Comparison of ENCODE assay signal across 8 cellular contexts in genomic region chr12:77324763-77325468, GRCh38.
DNase-seq lines count a peak whose midpoint lies in the region; ATAC-seq, FAIRE-seq and TF ChIP-seq lines count a peak whose summit lies in the region.

No MANE protein-coding gene starts in this region.

- peak overlapping the region; percentile 84 for H3K4me2 ChIP-seq in keratinocyte (ENCODE audit: control insufficient read depth, extremely low read depth, insufficient read depth, low read depth, low read length)

- H3K9ac ChIP-seq in HUES64 (ENCODE audit: low read depth, low read length) (peak overlapping the region; percentile 38), keratinocyte (ENCODE audit: control insufficient read depth, extremely low read depth, insufficient read depth, low read length) (peak overlapping the region; percentile 58)

- H3K4me1 ChIP-seq in HUES64 (ENCODE audit: insufficient read depth, low read length) (peaks cover 7% of the 10 kb centered on the region; the same call in 1 of the 2 replicates), Peyer's patch (peaks cover 0 to 20% (median 4%) of the 10 kb centered on the region in 4 donors), keratinocyte (ENCODE audit: control insufficient read depth, extremely low read depth, insufficient read depth, low read length) (peaks cover 16% of the 10 kb centered on the region)

- TF ChIP-seq CTCF in Peyer's patch (IDR thresholded peaks at IDR 0.05): peak in 4 of 6 experiments; percentile 8 to 48 (median 43)
- peak; percentile 25 to 76 (median 75) for TF ChIP-seq CTCF in keratinocyte (optimal IDR thresholded peaks at IDR 0.05 in 1 of 3, IDR thresholded peaks at IDR 0.05 in 1 of 3, conservative IDR thresholded peaks at IDR 0.05 in 1 of 3; ENCODE audit: extremely low read depth in 1 of 3, insufficient read depth in 2 of 3, low read length in 3 of 3)

- DNase-seq in NCI-H1436 (lab: John Stamatoyannopoulos, UW) (peak; percentile 72), NCI-H1436 treated with DMSO at 0.1 percent for 48 hours (lab: John Stamatoyannopoulos, UW) (no peak), Peyer's patch (peak in 2 of 3 donors; percentile 57 to 79), caudate nucleus (lab: John Stamatoyannopoulos, UW) (peak in 54 of 61 donors; percentile 1 to 80 (median 58)), keratinocyte (ENCODE audit: low read depth, low spot score) (no peak)

- H3K79me2 ChIP-seq in keratinocyte (ENCODE audit: control insufficient read depth, insufficient read depth, low read length): no peaks in the 10 kb centered on the region

- H3K9me1 ChIP-seq in keratinocyte (ENCODE audit: control insufficient read depth, extremely low read depth, insufficient read depth, low read length): no peaks in the 10 kb centered on the region

- H2AFZ ChIP-seq in keratinocyte (ENCODE audit: control insufficient read depth, low read length): peak overlapping the region; percentile 91

- TF ChIP-seq POLR2A in Peyer's patch (IDR thresholded peaks at IDR 0.05): no peak

- no peak for FAIRE-seq in keratinocyte (lab: Jason Lieb, UNC)

- ATAC-seq in GM21717 (IDR thresholded peaks at IDR 0.05; ENCODE audit: unreplicated experiment): peak; percentile 95

- 1% methylated on average over 60 of the region's 64 CpGs for WGBS in HUES64

- H3K9me3 ChIP-seq in HUES64 (ENCODE audit: insufficient read depth, low read depth, low read length) (no peaks in the 10 kb centered on the region), Peyer's patch (no peaks in the 10 kb centered on the region), keratinocyte (ENCODE audit: control insufficient read depth, low read depth, low read length) (no peaks in the 10 kb centered on the region)

- H3K27me3 ChIP-seq in HUES64 (ENCODE audit: insufficient read depth, low read length): peaks cover 42% of the 10 kb centered on the region
- no peaks in the 10 kb centered on the region for H3K27me3 ChIP-seq in Peyer's patch
- no peaks in the 10 kb centered on the region for H3K27me3 ChIP-seq in keratinocyte (ENCODE audit: control insufficient read depth, extremely low read depth, insufficient read depth, low read length)

- H3K4me3 ChIP-seq in HUES64 (ENCODE audit: low read length) (peak overlapping the region; percentile 83), Peyer's patch (peak overlapping the region; percentile 15 to 58 (median 46)), keratinocyte (ENCODE audit: control insufficient read depth in 2 of 3, extremely low read depth in 1 of 3, insufficient read depth in 2 of 3, low read depth in 1 of 3, low read length in 3 of 3) (peak overlapping the region; percentile 54 to 78 (median 76)), skin epidermis (peak overlapping the region; percentile 26 to 58 (median 45))

- H3K36me3 ChIP-seq in HUES64 (ENCODE audit: insufficient read depth, low read length): no peaks in the 10 kb centered on the region
- no peaks in the 10 kb centered on the region for H3K36me3 ChIP-seq in Peyer's patch
- no peaks in the 10 kb centered on the region for H3K36me3 ChIP-seq in keratinocyte (ENCODE audit: control insufficient read depth in 2 of 2, extremely low read depth in 1 of 2, insufficient read depth in 2 of 2, low read length in 2 of 2)

- H4K20me1 ChIP-seq in keratinocyte (ENCODE audit: control insufficient read depth, extremely low read depth, insufficient read depth, low read length): no peaks in the 10 kb centered on the region

- no peak overlapping the region for H3K27ac ChIP-seq in HUES64 (ENCODE audit: low read depth, low read length)
- no peak overlapping the region for H3K27ac ChIP-seq in Peyer's patch
- peak overlapping the region; percentile 45 for H3K27ac ChIP-seq in caudate nucleus (ENCODE audit: low read depth, low read length)
- peak overlapping the region; percentile 13 for H3K27ac ChIP-seq in keratinocyte (ENCODE audit: control insufficient read depth, insufficient read depth, low read length)
- H3K27ac ChIP-seq in skin epidermis: peak overlapping the region in 17 of 21 experiments; percentile 1 to 72 (median 42)

- dilution Hi-C loops in keratinocyte (cut with MboI; ENCODE audit: extremely low pct_ligation_motif_present, low sequenced_read_pairs): no loop called here

Comparison
In these comparisons a context has a peak if more than half of its experiments do, and no peak if none do; other contexts are left out.
1. DNase-seq: peak in NCI-H1436 (single experiment), Peyer's patch (2 of 3) and caudate nucleus (54 of 61); none in NCI-H1436 treated with DMSO at 0.1 percent for 48 hours (single experiment) and keratinocyte (single experiment).
2. H3K27ac ChIP-seq: peak in caudate nucleus (single experiment), keratinocyte (single experiment) and skin epidermis (17 of 21); none in HUES64 (single experiment) and Peyer's patch (0 of 4).
3. Peak in every context shown above with its lines, with median percentiles within 50 percentile points of each other: H3K4me3 ChIP-seq.